In genomic region chr22:46105494-46106278, GRCh38 we compare ENCODE assay signal across 8 cellular contexts. TPM values are rescaled to one million over a fixed set of nuclear protein-coding genes. Genes with fewer than 3 reads are reported as not detected.
DNase-seq lines count a peak whose midpoint lies in the region; ATAC-seq and TF ChIP-seq lines count a peak whose summit lies in the region.
"Had no signal": no experiment of that assay in that cellular context is flagged by ENCODE, and none has a peak within 500 bp of the region (broad histone marks: within the 10 kb centered on the region; RNA-seq: fewer than 3 reads in every experiment).

No MANE protein-coding gene starts in this region.

- peak overlapping the region; percentile 15; the same call in 1 of the 2 replicates for H3K4ac ChIP-seq in IMR-90 (ENCODE audit: low read depth, low read length)

- no peak overlapping the region for H3K18ac ChIP-seq in IMR-90 (ENCODE audit: low read depth, low read length)

- H4K5ac ChIP-seq in IMR-90 (ENCODE audit: low read depth, low read length) = no peak overlapping the region

- peak overlapping the region; percentile 63 for H2AFZ ChIP-seq in IMR-90 (replicated peaks; ENCODE audit: low read length, poor library complexity)

- H2BK15ac ChIP-seq in IMR-90 (ENCODE audit: low read depth, low read length) = no peak overlapping the region

- H3K36me3 ChIP-seq in IMR-90 (ENCODE audit: control insufficient read depth, insufficient read depth, low read length) (peaks cover 68% of the 10 kb centered on the region), lower lobe of right lung (peaks cover 87% of the 10 kb centered on the region), tibial nerve (peaks cover 0 to 70% (median 9%) of the 10 kb centered on the region in 3 donors)

- POLR2A ChIA-PET in IMR-90 (lab: Charles Lee; ENCODE audit: unreplicated experiment) = no interaction called here

- peaks cover 31 to 84% of the 10 kb centered on the region in 2 experiments for H3K79me1 ChIP-seq in IMR-90 (ENCODE audit: low read depth in 1 of 2, low read length in 2 of 2)

- peak overlapping the region; percentile 38; the same call in 1 of the 2 replicates for H4K91ac ChIP-seq in IMR-90 (ENCODE audit: insufficient read depth, low read depth, low read length)

- H2BK120ac ChIP-seq in IMR-90 (ENCODE audit: low read depth, low read length) = no peak overlapping the region

- H3K14ac ChIP-seq in IMR-90 (replicated peaks; ENCODE audit: low read depth, low read length) = no peak overlapping the region

- no TSS peak for BruUV-seq in IMR-90 (replicated peaks; lab: Mats Ljungman, UMichigan)

- H4K8ac ChIP-seq in IMR-90 (ENCODE audit: low read depth in 2 of 2, low read length in 2 of 2) = 0 out of 4 replicates have a peak overlapping the region, but pooled peaks of 1 of the 2 experiments have one; percentile 3

- TF ChIP-seq CTCF in IMR-90 (conservative IDR thresholded peaks at IDR 0.05; ENCODE audit: low read depth, low read length) (no peak), lower lobe of right lung (IDR thresholded peaks at IDR 0.05) (no peak), tibial nerve (IDR thresholded peaks at IDR 0.05) (no peak)

- DNase-seq in IMR-90 (peak; percentile 59), lower lobe of right lung (no peak), tibial nerve (ENCODE audit: low spot score in 2 of 2) (peak in 1 of 2 donors; percentile 56)
- no peak for DNase-seq in activated CD8-positive, alpha-beta memory T cell treated with anti-CD3 and anti-CD28 coated beads, Interleukin-2, amount 50 U/mL, for 48 hours

- peaks cover 5% of the 10 kb centered on the region; the same call in 1 of the 2 replicates for H3K9me1 ChIP-seq in IMR-90 (ENCODE audit: insufficient read depth, low read length)

- dilution Hi-C loops in IMR-90 (cut with HindIII; ENCODE audit: low sequenced_read_pairs, unreplicated experiment) = no loop called here

- no peak overlapping the region for H3K56ac ChIP-seq in IMR-90 (ENCODE audit: extremely low read depth, insufficient read depth, low read length)

- H3K27ac ChIP-seq in IMR-90 (ENCODE audit: insufficient read depth, low read length) (peak overlapping the region; percentile 47), cingulate gyrus (ENCODE audit: low read depth, low read length) (peak overlapping the region; percentile 91), lower lobe of right lung (peak overlapping the region; percentile 83), tibial nerve (peak overlapping the region; percentile 66 to 88 (median 84))

- in situ Hi-C loops in IMR-90 (cut with MboI; ENCODE audit: low sequenced_read_pairs) = no loop called here

- H3K4me3 ChIP-seq in IMR-90 (ENCODE audit: insufficient read depth, low read depth, low read length) = no peak overlapping the region
- no peak overlapping the region for H3K4me3 ChIP-seq in lower lobe of right lung
- H3K4me3 ChIP-seq in tibial nerve = peak overlapping the region in 1 of 4 donors; percentile 16
- H3K4me3 ChIP-seq: GM12878 had no signal

- peaks cover 40% of the 10 kb centered on the region for H3K4me1 ChIP-seq in IMR-90 (ENCODE audit: control insufficient read depth, insufficient read depth, low read length)
- H3K4me1 ChIP-seq in lower lobe of right lung = peaks cover 96% of the 10 kb centered on the region
- H3K4me1 ChIP-seq in tibial nerve = peaks cover 0 to 100% (median 91%) of the 10 kb centered on the region in 4 donors

- CTCF ChIA-PET in IMR-90 (lab: Yijun Ruan, JAX) = no interaction called here

- TF ChIP-seq POLR2A in IMR-90 (IDR thresholded peaks at IDR 0.05; ENCODE audit: low read depth, low read length) (no peak), tibial nerve (IDR thresholded peaks at IDR 0.05) (no peak)

- no peak overlapping the region for H3K4me2 ChIP-seq in IMR-90 (ENCODE audit: low read depth, low read length)

- peak overlapping the region; percentile 46; the same call in 1 of the 2 replicates for H2AK5ac ChIP-seq in IMR-90 (ENCODE audit: low read depth, low read length)

- peaks cover 50% of the 10 kb centered on the region for H4K20me1 ChIP-seq in IMR-90 (ENCODE audit: insufficient read depth, low read length)

- intact Hi-C loops in IMR-90 (cut with micrococcal nuclease) (no loop called here), lower lobe of right lung (cut with DNase I) (no loop called here)

- H2AK9ac ChIP-seq in IMR-90 (replicated peaks; ENCODE audit: low read depth, low read length, poor library complexity) = peak overlapping the region; percentile 83

- TF ChIP-seq EP300 in tibial nerve (IDR thresholded peaks at IDR 0.05) = peak in 1 of 2 donors; percentile 44

- H3K23ac ChIP-seq in IMR-90 (ENCODE audit: low read depth, low read length) = no peak overlapping the region

- H3K9me3 ChIP-seq in IMR-90 (ENCODE audit: control insufficient read depth, insufficient read depth, low read length) (no peaks in the 10 kb centered on the region), lower lobe of right lung (no peaks in the 10 kb centered on the region), tibial nerve (no peaks in the 10 kb centered on the region)

- H3K27me3 ChIP-seq in IMR-90 (ENCODE audit: control insufficient read depth, insufficient read depth, low read length) = no peaks in the 10 kb centered on the region
- H3K27me3 ChIP-seq in lower lobe of right lung (ENCODE audit: low read depth) = no peaks in the 10 kb centered on the region
- H3K27me3 ChIP-seq in tibial nerve = no peaks in the 10 kb centered on the region

- H3K9ac ChIP-seq in IMR-90 (ENCODE audit: low read depth, low read length) = no peak overlapping the region

- TF ChIP-seq RAD21 in IMR-90 (IDR thresholded peaks at IDR 0.05; ENCODE audit: low read length) = no peak

- no peak overlapping the region for H2BK5ac ChIP-seq in IMR-90 (ENCODE audit: low read depth, low read length, poor library complexity, severe bottlenecking)

- no peak overlapping the region for H2BK20ac ChIP-seq in IMR-90 (ENCODE audit: low read depth, low read length)

- 70% methylated on average over 2 of the region's 25 CpGs; no CpG with 5 or more reads in 1 of the 2 experiments for WGBS in IMR-90 (ENCODE audit: extremely low coverage in 2 of 2, insufficient read length in 1 of 2), 2 experiments
- 12 to 37% methylated on average over 22 to 25 of the region's 25 CpGs for WGBS in tibial nerve, 2 donors

- peak; percentile 63 for ATAC-seq in IMR-90 (ENCODE audit: low read depth)
- ATAC-seq in lower lobe of right lung = peak; percentile 47 to 73
- no peak for ATAC-seq in activated CD4-positive, CD25-positive, alpha-beta regulatory T cell treated with anti-CD3 and anti-CD28 coated beads, Interleukin-2, amount 50 U/mL, for 24 hours
- no peak for ATAC-seq in GM21381 (IDR thresholded peaks at IDR 0.05; ENCODE audit: unreplicated experiment)
- ATAC-seq: GM12878 had no signal

TF ChIP-seq in IMR-90, 13 proteins besides CTCF, POLR2A, EP300 and RAD21:
- TF ChIP-seq RFX5 (IDR thresholded peaks at IDR 0.05; ENCODE audit: low read depth, low read length) (no peak), BHLHE40 (IDR thresholded peaks at IDR 0.05; ENCODE audit: low read depth, low read length) (no peak), RCOR1 (IDR thresholded peaks at IDR 0.05; ENCODE audit: insufficient replicate concordance, low read length) (no peak), MAFK (IDR thresholded peaks at IDR 0.05; ENCODE audit: low read depth, low read length) (no peak), NFE2L2 (IDR thresholded peaks at IDR 0.05; ENCODE audit: low read depth, low read length) (no peak), CEBPB (IDR thresholded peaks at IDR 0.05; ENCODE audit: low read depth, low read length) (peak; percentile 80)

RNA-seq across cellular contexts. Expression of gene PPARA, which starts 44.6 kb away (rescaled TPM):
- total RNA-seq in IMR-90 (2012; rRNA removed) (6.1 and 7.0 TPM in 2 replicates), lower lobe of right lung (20.5 TPM), tibial nerve (10 to 100 TPM; 18.9 to 43.5 (median 27.2) TPM)
- 3.1 and 3.3 TPM in 2 replicates for polyA plus RNA-seq in IMR-90 (2012; rRNA removed)
- polyA plus RNA-seq in IMR-90 (2012; cell fraction: cytosol; rRNA removed) = 3.2 and 3.3 TPM in 2 replicates
- 3.0 and 5.9 TPM in 2 replicates for polyA plus RNA-seq in IMR-90 (2012; cell fraction: nucleus; rRNA removed; ENCODE audit: low replicate concordance)

Comparison
In these comparisons a context has a peak if more than half of its experiments do, and no peak if none do; other contexts are left out.
1. ATAC-seq: peak in IMR-90 (single experiment) and lower lobe of right lung (2 of 2); none in activated CD4-positive, CD25-positive, alpha-beta regulatory T cell treated with anti-CD3 and anti-CD28 coated beads, Interleukin-2, amount 50 U/mL, for 24 hours (0 of 2) and GM21381 (single experiment).
2. Peak in every context shown above with its lines, with median percentiles within 50 percentile points of each other: H3K27ac ChIP-seq.